ENCODE assay signal across 22 cellular contexts in genomic region chr1:245288796-245289195, GRCh38.
"Had no signal": no experiment of that assay in that cellular context is flagged by ENCODE, and none has a peak within 500 bp of the region (broad histone marks: within the 10 kb centered on the region; RNA-seq: fewer than 3 reads in every experiment).

No MANE protein-coding gene starts in this region.

- H3K27me3 ChIP-seq: right lobe of liver, upper lobe of left lung had no signal

- FAIRE-seq: frontal cortex, small intestine had no signal

- H3K4me1 ChIP-seq: right lobe of liver had no signal

- H3K9me3 ChIP-seq: right lobe of liver, thoracic aorta, upper lobe of left lung had no signal

- ATAC-seq: activated CD4-positive, alpha-beta T cell treated with anti-CD3 and anti-CD28 coated beads for 36 hours; right lobe of liver; T-helper 17 cell had no signal

- H3K36me3 ChIP-seq: right lobe of liver, thoracic aorta, upper lobe of left lung had no signal

- H3K27ac ChIP-seq: right lobe of liver, thoracic aorta, upper lobe of left lung had no signal

- DNase-seq: activated B cell treated with CpG ODN at 0.5 μM for 24 hours; activated CD4-positive, alpha-beta T cell treated with anti-CD3 and anti-CD28 coated beads for 36 hours; activated CD4-positive, alpha-beta T cell treated with anti-CD3 and anti-CD28 coated beads, Interleukin-2, amount 50 U/mL, for 4 hours; activated CD8-positive, alpha-beta memory T cell treated with anti-CD3 and anti-CD28 coated beads for 24 hours; activated CD8-positive, alpha-beta memory T cell treated with anti-CD3 and anti-CD28 coated beads, Interleukin-2, amount 50 U/mL, for 48 hours; activated naive CD4-positive, alpha-beta T cell treated with Interleukin-2 at 50 U/mL for 16 hours; activated naive CD8-positive, alpha-beta T cell treated with anti-CD3 and anti-CD28 coated beads for 36 hours; activated T-cell treated with anti-CD3 and anti-CD28 coated beads, Interleukin-2, amount 50 U/mL, for 48 hours; erythroblast; glutamatergic neuron; hippocampal formation; mesendoderm; naive B cell; occipital lobe; right lobe of liver; small intestine; stimulated activated CD4-positive, alpha-beta T cell treated with anti-CD3 and anti-CD28 coated beads, Interleukin-4, amount 100 ng/mL, for 1 hour; stimulated activated naive CD4-positive, alpha-beta T cell treated with Interleukin-2 at 50 U/mL for 16 hours; T-helper 17 cell; upper lobe of left lung had no signal

- H3K4me3 ChIP-seq: right lobe of liver, thoracic aorta, upper lobe of left lung had no signal
